ENCODE assay signal across 9 cellular contexts in the genomic region with DNA sequence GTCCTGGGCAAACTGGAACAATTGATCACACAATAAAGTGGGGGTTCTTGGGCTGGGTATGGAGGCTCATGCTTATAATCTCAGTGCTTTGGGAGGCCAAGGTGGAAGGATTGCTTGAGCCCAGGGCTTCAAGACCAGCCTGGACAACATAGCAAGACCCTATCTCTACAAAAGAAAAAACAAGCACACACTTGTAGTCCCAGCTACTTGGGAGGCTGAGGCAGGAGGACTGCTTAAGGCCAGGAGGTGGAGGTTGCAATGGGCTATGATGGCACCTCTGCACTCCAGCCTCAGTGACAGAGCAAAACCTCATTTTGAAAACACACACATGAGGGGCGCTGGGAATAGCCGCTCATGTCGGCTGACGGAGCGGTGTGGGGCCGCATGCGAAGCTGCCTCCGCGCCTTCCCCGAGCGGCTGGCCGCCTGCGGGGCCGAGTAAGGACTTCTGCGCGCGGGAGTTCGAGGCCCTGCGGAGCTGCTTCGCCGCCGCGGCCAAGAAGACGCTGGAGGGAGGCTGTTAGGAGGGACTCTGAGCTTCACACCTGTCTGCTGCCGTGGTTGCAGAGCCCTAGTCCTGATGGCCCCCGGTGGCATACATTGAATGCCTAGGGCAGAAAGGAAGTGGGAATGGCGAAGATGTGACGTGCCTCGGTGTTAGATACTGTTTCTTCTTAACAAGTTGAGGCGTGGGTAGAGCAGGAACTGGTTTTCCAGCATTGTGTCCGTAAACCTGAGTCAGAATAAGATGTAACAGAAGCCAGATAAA. TPM values are rescaled to one million over a fixed set of nuclear protein-coding genes. Genes with fewer than 3 reads are reported as not detected.
A peak's percentile ranks its signal among the peaks of the same experiment; 100 is the strongest.
DNase-seq lines count a peak whose midpoint lies in the region; ATAC-seq, FAIRE-seq and TF ChIP-seq lines count a peak whose summit lies in the region.
"Had no signal": no experiment of that assay in that cellular context is flagged by ENCODE, and none has a peak within 500 bp of the region (broad histone marks: within the 10 kb centered on the region; RNA-seq: fewer than 3 reads in every experiment).

No MANE protein-coding gene starts in this region.

- H3K79me2 ChIP-seq in Karpas-422 (ENCODE audit: low read length) (no peaks in the 10 kb centered on the region), H1 (ENCODE audit: control insufficient read depth in 1 of 2, insufficient read depth in 2 of 2, low read length in 2 of 2) (no peaks in the 10 kb centered on the region)

- H3K27me3 ChIP-seq in Karpas-422 (ENCODE audit: low read length) (no peaks in the 10 kb centered on the region), H1 (replicated peaks in 1 of 4; ENCODE audit: control insufficient read depth in 3 of 4, extremely low read depth in 1 of 4, insufficient read depth in 3 of 4, low read length in 3 of 4) (no peaks in the 10 kb centered on the region; a peak in 1 of 7 replicates)

- no peaks in the 10 kb centered on the region for H3K9me3 Mint-ChIP-seq in activated CD8-positive, alpha-beta memory T cell treated with anti-CD3 and anti-CD28 coated beads, Interleukin-2, amount 10 ng/mL, durations not matched to agents 7 days and 5 days (ENCODE audit: low read depth)
- peaks cover 1 to 3% of the 10 kb centered on the region in 2 donors for H3K9me3 Mint-ChIP-seq in stimulated activated naive B cell treated with anti-CD40 and anti-IgM and Interleukin-4, amounts not matched to agents 10 μg/mL and 1 μg/mL and 100 μg/mL, for 72 hours
- H3K9me3 Mint-ChIP-seq: effector memory CD8-positive, alpha-beta T cell had no signal

- TF ChIP-seq POLR2A in H1 (IDR thresholded peaks at IDR 0.05; ENCODE audit: control extremely low read depth in 1 of 2, low read depth in 2 of 2, low read length in 2 of 2): no peak

- no peak for FAIRE-seq in H1 (lab: Jason Lieb, UNC)

- WGBS in H1 (ENCODE audit: extremely low coverage in 1 of 2, insufficient coverage in 1 of 2, insufficient read length in 1 of 2, insufficient replicate concordance in 2 of 2, low coverage in 1 of 2, low lambda C conversion rate in 2 of 2, missing lambda C conversion rate in 1 of 2), 2 experiments: 90% methylated on average over 29 of the region's 31 CpGs; no CpG with 5 or more reads in 1 of the 2 experiments

- peak overlapping the region; percentile 88 for H3K4me2 ChIP-seq in Karpas-422 (ENCODE audit: low read depth, low read length, poor library complexity, severe bottlenecking)
- 0 out of 4 replicates have a peak overlapping the region, but pooled peaks of 1 of the 2 experiments have one; percentile 21 for H3K4me2 ChIP-seq in H1 (ENCODE audit: insufficient read depth in 1 of 2, low read depth in 2 of 2, low read length in 2 of 2)

- no peak for DNase-seq in activated CD8-positive, alpha-beta memory T cell treated with anti-CD3 and anti-CD28 coated beads, Interleukin-2, amount 10 ng/mL, durations not matched to agents 7 days and 5 days
- DNase-seq in activated CD8-positive, alpha-beta memory T cell treated with anti-CD3 and anti-CD28 coated beads, Interleukin-2, amount 50 U/mL, for 4 hours: no peak
- DNase-seq in Karpas-422 (no peak), H1 (ENCODE audit: low read depth in 1 of 2, low spot score in 2 of 2) (no peak), AG20443 (ENCODE audit: low spot score) (no peak), Kasumi-1 (lab: John Stamatoyannopoulos, UW) (no peak), activated T-cell treated with anti-CD3 and anti-CD28 coated beads for 4 hours (no peak)
- DNase-seq in stimulated activated naive B cell treated with anti-CD40 and anti-IgM and Interleukin-4, amounts not matched to agents 10 μg/mL and 1 μg/mL and 100 μg/mL, for 72 hours: no peak
- DNase-seq: effector memory CD8-positive, alpha-beta T cell had no signal

- TF ChIP-seq EP300 in H1 (IDR thresholded peaks at IDR 0.05; ENCODE audit: borderline replicate concordance in 1 of 2, low read depth in 2 of 2, low read length in 2 of 2): no peak

- H3K36me3 ChIP-seq in Karpas-422 (ENCODE audit: insufficient read depth, low read length): no peaks in the 10 kb centered on the region
- no peaks in the 10 kb centered on the region for H3K36me3 ChIP-seq in H1 (ENCODE audit: control insufficient read depth in 2 of 4, insufficient read depth in 4 of 4, low read length in 3 of 4)

- peak overlapping the region; percentile 85 for H3K27ac Mint-ChIP-seq in activated CD8-positive, alpha-beta memory T cell treated with anti-CD3 and anti-CD28 coated beads, Interleukin-2, amount 10 ng/mL, durations not matched to agents 7 days and 5 days
- peak overlapping the region; percentile 92 for H3K27ac Mint-ChIP-seq in stimulated activated naive B cell treated with anti-CD40 and anti-IgM and Interleukin-4, amounts not matched to agents 10 μg/mL and 1 μg/mL and 100 μg/mL, for 72 hours
- H3K27ac Mint-ChIP-seq: effector memory CD8-positive, alpha-beta T cell had no signal

- H3K4me3 Mint-ChIP-seq in activated CD8-positive, alpha-beta memory T cell treated with anti-CD3 and anti-CD28 coated beads, Interleukin-2, amount 10 ng/mL, durations not matched to agents 7 days and 5 days: no peak overlapping the region
- peak overlapping the region; percentile 75 to 84 for H3K4me3 Mint-ChIP-seq in stimulated activated naive B cell treated with anti-CD40 and anti-IgM and Interleukin-4, amounts not matched to agents 10 μg/mL and 1 μg/mL and 100 μg/mL, for 72 hours

- peak overlapping the region; percentile 56; the same call in 1 of the 2 replicates for H3K9ac ChIP-seq in Karpas-422 (ENCODE audit: low read length)
- no peak overlapping the region for H3K9ac ChIP-seq in H1 (replicated peaks in 1 of 4; ENCODE audit: extremely low read depth in 1 of 4, low read depth in 3 of 4, low read length in 3 of 4)

- H2BK5ac ChIP-seq in H1 (ENCODE audit: low read depth, low read length): no peak overlapping the region

- H3K4me3 ChIP-seq in Karpas-422 (ENCODE audit: low read length) (peak overlapping the region; percentile 59; the same call in 1 of the 2 replicates), H1 (ENCODE audit: extremely low read depth in 1 of 4, insufficient read depth in 2 of 4, low read depth in 3 of 4, low read length in 4 of 4) (no peak overlapping the region)

- no peaks in the 10 kb centered on the region for H3K9me2 ChIP-seq in Karpas-422 (replicated peaks; ENCODE audit: insufficient read depth, low read length)

- no peaks in the 10 kb centered on the region for H3K36me3 Mint-ChIP-seq in activated CD8-positive, alpha-beta memory T cell treated with anti-CD3 and anti-CD28 coated beads, Interleukin-2, amount 10 ng/mL, durations not matched to agents 7 days and 5 days
- peaks cover 0 to under 1% of the 10 kb centered on the region in 2 donors for H3K36me3 Mint-ChIP-seq in stimulated activated naive B cell treated with anti-CD40 and anti-IgM and Interleukin-4, amounts not matched to agents 10 μg/mL and 1 μg/mL and 100 μg/mL, for 72 hours

- H2BK12ac ChIP-seq in H1 (ENCODE audit: low read depth, low read length): no peak overlapping the region

- CTCF ChIA-PET in activated CD8-positive, alpha-beta memory T cell treated with anti-CD3 and anti-CD28 coated beads, Interleukin-2, amount 10 ng/mL, durations not matched to agents 7 days and 5 days (lab: Charles Lee): interaction anchor here (2.1 to 5.4 kb wide), 7 partner anchors 10 to 281 kb away, joined by 7 to 205 read pairs (median 24); a partner anchor contains a TSS
- CTCF ChIA-PET in H1 (lab: Charles Lee; ENCODE audit: partially characterized antibody): interaction anchor here (0.6 to 9.1 kb wide), 12 partner anchors 10 to 215 kb away, joined by 3 to 139 read pairs (median 9); a partner anchor contains a TSS

- POLR2A ChIA-PET in H1 (lab: Charles Lee; ENCODE audit: partially characterized antibody): interaction anchor here (0.6 to 1.5 kb wide), 5 partner anchors 10 to 127 kb away, joined by 3 to 5 read pairs (median 3); a partner anchor contains a TSS

- no peak overlapping the region for H3K56ac ChIP-seq in H1 (replicated peaks; ENCODE audit: insufficient read length, low read depth, low read length)

- H2BK120ac ChIP-seq in H1 (replicated peaks; ENCODE audit: low read depth, low read length): no peak overlapping the region

- H3K9me3 ChIP-seq in Karpas-422 (ENCODE audit: low read length) (no peaks in the 10 kb centered on the region), H1 (ENCODE audit: insufficient read depth in 2 of 2, low read depth in 1 of 2, low read length in 1 of 2) (no peaks in the 10 kb centered on the region)

- no peak for TF ChIP-seq CTCF in H1 (IDR thresholded peaks at IDR 0.05; ENCODE audit: control extremely low read depth in 1 of 3, insufficient read depth in 1 of 3, low read depth in 1 of 3, low read length in 3 of 3)

- peaks cover 6% of the 10 kb centered on the region; the same call in 1 of the 2 replicates for H3K23me2 ChIP-seq in H1 (ENCODE audit: low read depth, low read length)

- H2BK20ac ChIP-seq in H1 (ENCODE audit: low read length): 0 out of 2 replicates have a peak overlapping the region, but pooled peaks have one; percentile 75

- peak overlapping the region; percentile 88; the same call in 1 of the 2 replicates for H2BK15ac ChIP-seq in H1 (ENCODE audit: low read length)

- no peak for TF ChIP-seq RAD21 in H1 (IDR thresholded peaks at IDR 0.05 in 1 of 2, conservative IDR thresholded peaks at IDR 0.05 in 1 of 2; ENCODE audit: low read depth in 2 of 2, low read length in 2 of 2)

- H2AFZ ChIP-seq in Karpas-422 (ENCODE audit: low read length) (no peak overlapping the region), H1 (ENCODE audit: low read length) (no peak overlapping the region)

- no peak overlapping the region for H4K91ac ChIP-seq in H1 (replicated peaks; ENCODE audit: insufficient read length, low read length)

- H3K4me1 Mint-ChIP-seq in activated CD8-positive, alpha-beta memory T cell treated with anti-CD3 and anti-CD28 coated beads, Interleukin-2, amount 10 ng/mL, durations not matched to agents 7 days and 5 days: peaks cover 38% of the 10 kb centered on the region
- H3K4me1 Mint-ChIP-seq in stimulated activated naive B cell treated with anti-CD40 and anti-IgM and Interleukin-4, amounts not matched to agents 10 μg/mL and 1 μg/mL and 100 μg/mL, for 72 hours: peaks cover 40 to 82% of the 10 kb centered on the region in 2 donors

- H2AK5ac ChIP-seq in H1 (ENCODE audit: low read depth, low read length): no peak overlapping the region

- H4K8ac ChIP-seq in H1 (ENCODE audit: extremely low read depth, insufficient read depth, low read length): no peak overlapping the region; the same call in 1 of the 2 replicates

- no peak overlapping the region for H3K4ac ChIP-seq in H1 (replicated peaks; ENCODE audit: insufficient read length, low read depth, low read length)

- ATAC-seq in activated CD8-positive, alpha-beta memory T cell treated with anti-CD3 and anti-CD28 coated beads, Interleukin-2, amount 10 ng/mL, durations not matched to agents 7 days and 5 days: no peak
- ATAC-seq in stimulated activated naive B cell treated with anti-CD40 and anti-IgM and Interleukin-4, amounts not matched to agents 10 μg/mL and 1 μg/mL and 100 μg/mL, for 72 hours (replicated peaks): no peak
- ATAC-seq: effector memory CD8-positive, alpha-beta T cell had no signal

- no peaks in the 10 kb centered on the region for H4K20me1 ChIP-seq in Karpas-422 (ENCODE audit: insufficient read depth, low read depth, low read length)
- H4K20me1 ChIP-seq in H1 (replicated peaks in 1 of 2; ENCODE audit: control insufficient read depth in 1 of 2, insufficient read depth in 2 of 2, low read length in 2 of 2): no peaks in the 10 kb centered on the region

- H3K4me1 ChIP-seq in Karpas-422 (ENCODE audit: low read length) (peaks cover 46% of the 10 kb centered on the region), H1 (replicated peaks in 1 of 4; ENCODE audit: control insufficient read depth in 3 of 4, insufficient read depth in 4 of 4, low read length in 3 of 4) (peaks cover 4 to 28% (median 14%) of the 10 kb centered on the region in 4 experiments)

- H3K27ac ChIP-seq in Karpas-422 (ENCODE audit: low read length): no peak overlapping the region
- no peak overlapping the region for H3K27ac ChIP-seq in H1 (ENCODE audit: low read depth, low read length)

- no peaks in the 10 kb centered on the region for H3K27me3 Mint-ChIP-seq in activated CD8-positive, alpha-beta memory T cell treated with anti-CD3 and anti-CD28 coated beads, Interleukin-2, amount 10 ng/mL, durations not matched to agents 7 days and 5 days
- H3K27me3 Mint-ChIP-seq in stimulated activated naive B cell treated with anti-CD40 and anti-IgM and Interleukin-4, amounts not matched to agents 10 μg/mL and 1 μg/mL and 100 μg/mL, for 72 hours: no peaks in the 10 kb centered on the region

- H4K5ac ChIP-seq in H1 (ENCODE audit: insufficient read length, low read depth, low read length): no peak overlapping the region

- H3K18ac ChIP-seq in H1 (ENCODE audit: extremely low read depth, low read length): no peak overlapping the region

- H3K14ac ChIP-seq in H1 (ENCODE audit: insufficient read length): no peak overlapping the region

- no peaks in the 10 kb centered on the region for H3K79me1 ChIP-seq in H1 (ENCODE audit: low read depth, low read length)

- H3K23ac ChIP-seq in H1 (ENCODE audit: insufficient read length): no peak overlapping the region

RNA-seq across cellular contexts. Expression of a gene that starts 59.5 kb away (rescaled TPM):
- 10 to 100 TPM; 19.4 to 20.0 TPM for total RNA-seq in activated CD8-positive, alpha-beta memory T cell treated with anti-CD3 and anti-CD28 coated beads, Interleukin-2, amount 10 ng/mL, durations not matched to agents 7 days and 5 days
- total RNA-seq in Karpas-422 (2014; rRNA removed; shearing (Covaris generic); ENCODE audit: low replicate concordance): 20.6 and 25.2 TPM in 2 replicates
- 28.2 and 29.4 TPM in 2 replicates for total RNA-seq in H1 (2021; fragmentation: NEBNext Ultra II Directional; extraction: Animal tissue kit (Norgen Biotek cat#: 25700))
- 4.1 and 8.4 TPM in 2 replicates for polyA plus RNA-seq in H1 (2011; rRNA removed)
- 13.3 TPM for polyA plus RNA-seq in H1 (2011; cell fraction: cytosol; rRNA removed)
- 3.3 TPM for polyA plus RNA-seq in H1 (2011; cell fraction: nucleus; rRNA removed)
- 13.0 to 20.7 TPM (median 14.7 TPM) in 4 replicates for polyA plus RNA-seq in H1 (2012, experiment 1 of 2)
- polyA plus RNA-seq in H1 (2012, experiment 2 of 2): 8.4 TPM
- polyA plus RNA-seq in H1 (2013, experiment 1 of 2): 14.7 TPM
- polyA plus RNA-seq in H1 (2013, experiment 2 of 2): 14.5 TPM
- polyA minus RNA-seq in H1 (2011; rRNA and poly(A)+ RNA removed): 14.5 and 17.4 TPM in 2 replicates
- 22.2 TPM for polyA minus RNA-seq in H1 (2011; cell fraction: cytosol; rRNA and poly(A)+ RNA removed)
- 9.6 TPM for polyA minus RNA-seq in H1 (2011; cell fraction: nucleus; rRNA and poly(A)+ RNA removed)
